ENCODE assay signal across 7 cellular contexts in genomic region chr12:51483533-51483833, GRCh38. TPM values are rescaled to one million over a fixed set of nuclear protein-coding genes. Genes with fewer than 3 reads are reported as not detected.
DNase-seq lines count a peak whose midpoint lies in the region; ATAC-seq and TF ChIP-seq lines count a peak whose summit lies in the region.
"Not testable (repeated sequence)": the region's sequence is repeated elsewhere in the genome, so short reads cannot be mapped to it uniquely, and the experiment has no call there.

No MANE protein-coding gene starts in this region.

- H3K36me3 Mint-ChIP-seq in CD8-positive, alpha-beta T cell; activated CD8-positive, alpha-beta memory T cell treated with anti-CD3 and anti-CD28 coated beads, Interleukin-2, amount 10 ng/mL, durations not matched to agents 7 days and 5 days; activated naive CD8-positive, alpha-beta T cell treated with anti-CD3 and anti-CD28 coated beads, Interleukin-2, amount 10 ng/mL, durations not matched to agents 7 days and 5 days: not testable (repeated sequence)
- H3K36me3 Mint-ChIP-seq in naive thymus-derived CD4-positive, alpha-beta T cell = peaks cover 0 to 21% (median 0%) of the 10 kb centered on the region in 5 donors

- not testable (repeated sequence) for H2AFZ ChIP-seq in SU-DHL-6 (ENCODE audit: low read depth, low read length, severe bottlenecking)

- not testable (repeated sequence) for H3K79me2 ChIP-seq in SU-DHL-6 (ENCODE audit: insufficient read depth, low read length)

- not testable (repeated sequence) for H4K20me1 ChIP-seq in SU-DHL-6 (ENCODE audit: low read depth, low read length)

- TF ChIP-seq CTCF in CD8-positive, alpha-beta T cell (IDR thresholded peaks at IDR 0.05); SU-DHL-6 (IDR thresholded peaks at IDR 0.05; ENCODE audit: insufficient read depth, low read length, poor library complexity, severe bottlenecking): not testable (repeated sequence)

- H3K9me2 ChIP-seq in SU-DHL-6 (replicated peaks; ENCODE audit: insufficient read depth, low read length) = not testable (repeated sequence)

- peak overlapping the region; percentile 15 for H3K4me2 ChIP-seq in SU-DHL-6 (ENCODE audit: low read depth, low read length, poor library complexity, severe bottlenecking)

- H3K9ac ChIP-seq in SU-DHL-6 (ENCODE audit: low read length) = not testable (repeated sequence)

- POLR2A ChIA-PET in CD8-positive, alpha-beta T cell (lab: Charles Lee) = interaction anchor here (0.6 kb wide), 1 partner anchor 196 kb away, joined by 5 read pairs; no protein-coding TSS in a partner anchor
- POLR2A ChIA-PET in activated naive CD8-positive, alpha-beta T cell treated with anti-CD3 and anti-CD28 coated beads, Interleukin-2, amount 10 ng/mL, durations not matched to agents 7 days and 5 days (lab: Charles Lee) = interaction anchor here (0.7 to 0.8 kb wide), 3 partner anchors 43 to 114 kb away, joined by 3 to 4 read pairs (median 3); no protein-coding TSS in a partner anchor
- POLR2A ChIA-PET in naive thymus-derived CD4-positive, alpha-beta T cell (lab: Charles Lee) = interaction anchor here (0.7 kb wide), 1 partner anchor 201 kb away, joined by 3 read pairs; no protein-coding TSS in a partner anchor

- not testable (repeated sequence) for H3K27me3 Mint-ChIP-seq in CD8-positive, alpha-beta T cell (ENCODE audit: low read depth); activated CD8-positive, alpha-beta memory T cell treated with anti-CD3 and anti-CD28 coated beads, Interleukin-2, amount 10 ng/mL, durations not matched to agents 7 days and 5 days; activated naive CD8-positive, alpha-beta T cell treated with anti-CD3 and anti-CD28 coated beads, Interleukin-2, amount 10 ng/mL, durations not matched to agents 7 days and 5 days; naive thymus-derived CD4-positive, alpha-beta T cell

- H3K27ac Mint-ChIP-seq in CD8-positive, alpha-beta T cell = peak overlapping the region; percentile 89
- H3K27ac Mint-ChIP-seq in activated CD8-positive, alpha-beta memory T cell treated with anti-CD3 and anti-CD28 coated beads, Interleukin-2, amount 10 ng/mL, durations not matched to agents 7 days and 5 days = peak overlapping the region; percentile 93
- H3K27ac Mint-ChIP-seq in activated naive CD8-positive, alpha-beta T cell treated with anti-CD3 and anti-CD28 coated beads, Interleukin-2, amount 10 ng/mL, durations not matched to agents 7 days and 5 days = peak overlapping the region; percentile 90
- peak overlapping the region; percentile 79 to 97 (median 90) for H3K27ac Mint-ChIP-seq in naive thymus-derived CD4-positive, alpha-beta T cell

- not testable (repeated sequence) for H3K9me3 ChIP-seq in CD8-positive, alpha-beta T cell (ENCODE audit: low read length); SU-DHL-6 (ENCODE audit: insufficient read depth, low read length); naive thymus-derived CD4-positive, alpha-beta T cell (ENCODE audit: control insufficient read depth in 2 of 3, low read length in 3 of 3)

- not testable (repeated sequence) for H3K27me3 ChIP-seq in CD8-positive, alpha-beta T cell (ENCODE audit: insufficient read depth, low read length); SU-DHL-6 (ENCODE audit: low read length); naive thymus-derived CD4-positive, alpha-beta T cell (ENCODE audit: control insufficient read depth in 2 of 2, insufficient read depth in 2 of 2, low read length in 2 of 2)

- not testable (repeated sequence) for DNase-seq in CD8-positive, alpha-beta T cell; activated CD8-positive, alpha-beta memory T cell treated with anti-CD3 and anti-CD28 coated beads, Interleukin-2, amount 10 ng/mL, durations not matched to agents 7 days and 5 days; activated naive CD8-positive, alpha-beta T cell treated with anti-CD3 and anti-CD28 coated beads, Interleukin-2, amount 10 ng/mL, durations not matched to agents 7 days and 5 days
- peak; percentile 2 for DNase-seq in LHCN-M2 (ENCODE audit: low read depth)
- peak; percentile 36 for DNase-seq in fibroblast of gingiva (ENCODE audit: low read depth)
- peak in 1 of 9 donors; percentile 36 for DNase-seq in naive thymus-derived CD4-positive, alpha-beta T cell

- H3K9me3 Mint-ChIP-seq in CD8-positive, alpha-beta T cell; activated CD8-positive, alpha-beta memory T cell treated with anti-CD3 and anti-CD28 coated beads, Interleukin-2, amount 10 ng/mL, durations not matched to agents 7 days and 5 days (ENCODE audit: low read depth); activated naive CD8-positive, alpha-beta T cell treated with anti-CD3 and anti-CD28 coated beads, Interleukin-2, amount 10 ng/mL, durations not matched to agents 7 days and 5 days; naive thymus-derived CD4-positive, alpha-beta T cell: not testable (repeated sequence)

- H3K36me3 ChIP-seq in CD8-positive, alpha-beta T cell (ENCODE audit: insufficient read depth, low read length); SU-DHL-6 (ENCODE audit: low read length); naive thymus-derived CD4-positive, alpha-beta T cell (ENCODE audit: control insufficient read depth in 2 of 3, insufficient read depth in 3 of 3, low read length in 3 of 3): not testable (repeated sequence)

- not testable (repeated sequence) for H3K27ac ChIP-seq in CD8-positive, alpha-beta T cell (ENCODE audit: low read depth, low read length); SU-DHL-6 (ENCODE audit: low read depth, low read length); naive thymus-derived CD4-positive, alpha-beta T cell (ENCODE audit: low read depth, low read length)

- H3K4me1 ChIP-seq in CD8-positive, alpha-beta T cell (ENCODE audit: insufficient read depth, low read length) = peaks cover 30% of the 10 kb centered on the region
- peaks cover 19 to 32% of the 10 kb centered on the region in 2 donors for H3K4me1 ChIP-seq in naive thymus-derived CD4-positive, alpha-beta T cell (ENCODE audit: control insufficient read depth in 2 of 2, insufficient read depth in 2 of 2, low read length in 2 of 2)

- peak overlapping the region; percentile 77 for H3K4me3 Mint-ChIP-seq in CD8-positive, alpha-beta T cell
- peak overlapping the region; percentile 69 for H3K4me3 Mint-ChIP-seq in activated CD8-positive, alpha-beta memory T cell treated with anti-CD3 and anti-CD28 coated beads, Interleukin-2, amount 10 ng/mL, durations not matched to agents 7 days and 5 days
- peak overlapping the region; percentile 79 for H3K4me3 Mint-ChIP-seq in activated naive CD8-positive, alpha-beta T cell treated with anti-CD3 and anti-CD28 coated beads, Interleukin-2, amount 10 ng/mL, durations not matched to agents 7 days and 5 days
- H3K4me3 Mint-ChIP-seq in naive thymus-derived CD4-positive, alpha-beta T cell = peak overlapping the region in 9 of 10 donors; percentile 31 to 88 (median 73)

- CTCF ChIA-PET in CD8-positive, alpha-beta T cell (lab: Charles Lee) = not testable (repeated sequence)
- CTCF ChIA-PET in activated CD8-positive, alpha-beta memory T cell treated with anti-CD3 and anti-CD28 coated beads, Interleukin-2, amount 10 ng/mL, durations not matched to agents 7 days and 5 days (lab: Charles Lee) = interaction anchor here (0.8 to 1.9 kb wide), 7 partner anchors 15 to 542 kb away, joined by 3 to 14 read pairs (median 4); partner anchors contain the start of gene SLC4A8
- CTCF ChIA-PET in naive thymus-derived CD4-positive, alpha-beta T cell (lab: Charles Lee) = interaction anchor here (0.9 kb wide), 1 partner anchor 7 kb away, joined by 3 read pairs; no protein-coding TSS in a partner anchor

- intact Hi-C loops in CD8-positive, alpha-beta T cell (cut with DNase I, micrococcal nuclease) = loop anchor here in 1 of 2 experiments (5.0 kb wide), 1 partner anchor 116 kb away; no protein-coding TSS in a partner anchor
- intact Hi-C loops in naive thymus-derived CD4-positive, alpha-beta T cell (cut with micrococcal nuclease) = loop anchor here (1.0 to 5.0 kb wide), 3 partner anchors 49 to 59 kb away; partner anchors contain the start of gene SLC4A8 (in 1 of the 2)

- H3K4me1 Mint-ChIP-seq in CD8-positive, alpha-beta T cell (ENCODE audit: low read depth) = peaks cover 40% of the 10 kb centered on the region
- H3K4me1 Mint-ChIP-seq in activated CD8-positive, alpha-beta memory T cell treated with anti-CD3 and anti-CD28 coated beads, Interleukin-2, amount 10 ng/mL, durations not matched to agents 7 days and 5 days = peaks cover 39% of the 10 kb centered on the region
- peaks cover 32% of the 10 kb centered on the region for H3K4me1 Mint-ChIP-seq in activated naive CD8-positive, alpha-beta T cell treated with anti-CD3 and anti-CD28 coated beads, Interleukin-2, amount 10 ng/mL, durations not matched to agents 7 days and 5 days
- H3K4me1 Mint-ChIP-seq in naive thymus-derived CD4-positive, alpha-beta T cell = peaks cover 17 to 54% (median 53%) of the 10 kb centered on the region in 7 donors

- not testable (repeated sequence) for H3K4me3 ChIP-seq in CD8-positive, alpha-beta T cell (ENCODE audit: low read depth, low read length); SU-DHL-6 (ENCODE audit: insufficient read depth, low read length, poor library complexity, severe bottlenecking)
- peak overlapping the region; percentile 28 for H3K4me3 ChIP-seq in naive thymus-derived CD4-positive, alpha-beta T cell (ENCODE audit: low read length)

- not testable (repeated sequence) for H3F3A ChIP-seq in SU-DHL-6 (ENCODE audit: insufficient read depth)

- not testable (repeated sequence) for ATAC-seq in CD8-positive, alpha-beta T cell; activated CD8-positive, alpha-beta memory T cell treated with anti-CD3 and anti-CD28 coated beads, Interleukin-2, amount 10 ng/mL, durations not matched to agents 7 days and 5 days; activated naive CD8-positive, alpha-beta T cell treated with anti-CD3 and anti-CD28 coated beads, Interleukin-2, amount 10 ng/mL, durations not matched to agents 7 days and 5 days (ENCODE audit: low read depth); naive thymus-derived CD4-positive, alpha-beta T cell

RNA-seq across cellular contexts. Expression of gene SLC4A8, which starts 58.9 kb away (rescaled TPM):
- 1 to 10 TPM; 1.5 to 2.4 TPM for total RNA-seq in CD8-positive, alpha-beta T cell
- total RNA-seq in LHCN-M2 (2014; rRNA removed) = 2.7 and 3.1 TPM in 2 replicates
- 2.1 TPM for polyA plus RNA-seq in LHCN-M2 (2012)
- 1 to 10 TPM; 9.1 to 9.2 TPM for total RNA-seq in activated CD8-positive, alpha-beta memory T cell treated with anti-CD3 and anti-CD28 coated beads, Interleukin-2, amount 10 ng/mL, durations not matched to agents 7 days and 5 days
- total RNA-seq in activated naive CD8-positive, alpha-beta T cell treated with anti-CD3 and anti-CD28 coated beads, Interleukin-2, amount 10 ng/mL, durations not matched to agents 7 days and 5 days = 1 to 10 TPM; 6.1 TPM
- total RNA-seq in naive thymus-derived CD4-positive, alpha-beta T cell = 1 to 10 TPM in 4 of 5 experiments, under 1 TPM in 1; 0.97 to 8.4 (median 3.4) TPM
- polyA plus RNA-seq in naive thymus-derived CD4-positive, alpha-beta T cell = under 1 TPM; 0.13 to 0.34 TPM
